24 cellular contexts compared by ENCODE assay signal in genomic region chr12:18919826-18920511, GRCh38.
DNase-seq lines count a peak whose midpoint lies in the region; ATAC-seq, FAIRE-seq and TF ChIP-seq lines count a peak whose summit lies in the region.
"Had no signal": no experiment of that assay in that cellular context is flagged by ENCODE, and none has a peak within 500 bp of the region (broad histone marks: within the 10 kb centered on the region; RNA-seq: fewer than 3 reads in every experiment).

No MANE protein-coding gene starts in this region.

- POLR2A ChIA-PET in HepG2 (lab: Yijun Ruan, JAX) = no interaction called here
- POLR2A ChIA-PET in activated CD8-positive, alpha-beta T cell treated with anti-CD3 and anti-CD28 coated beads for 36 hours (lab: Charles Lee) = no interaction called here

- no peak for FAIRE-seq in HepG2 (lab: Jason Lieb, UNC)
- FAIRE-seq: GM18507, GM19239, H54 had no signal

- H2AFZ ChIP-seq in HepG2 (ENCODE audit: low read length) = no peak overlapping the region

- no peak overlapping the region for H3K9ac ChIP-seq in HepG2 (ENCODE audit: insufficient read depth, low read depth, low read length)
- H3K9ac ChIP-seq: BLaER1 had no signal

- TF ChIP-seq EP300 in HepG2 (IDR thresholded peaks at IDR 0.05; ENCODE audit: low read depth in 2 of 2, low read length in 2 of 2) (no peak), HepG2 (CRISPR knock-in tag; IDR thresholded peaks at IDR 0.05; ENCODE audit: borderline replicate concordance) (no peak)

- H3K4me2 ChIP-seq in HepG2 (ENCODE audit: low read depth, low read length) = no peak overlapping the region
- H3K4me2 ChIP-seq: BLaER1 had no signal

- CTCF ChIA-PET in HepG2 (lab: Yijun Ruan, JAX; ENCODE audit: low intra/inter-chr PET ratio, low total read pairs) = no interaction called here
- CTCF ChIA-PET in activated CD8-positive, alpha-beta T cell treated with anti-CD3 and anti-CD28 coated beads for 36 hours (lab: Charles Lee) = no interaction called here

- H3K27me3 Mint-ChIP-seq in activated CD8-positive, alpha-beta T cell treated with anti-CD3 and anti-CD28 coated beads for 36 hours = no peaks in the 10 kb centered on the region
- H3K27me3 Mint-ChIP-seq in activated T-cell treated with anti-CD3 and anti-CD28 coated beads, Interleukin-2, amount 50 U/mL, for 24 hours = peaks cover 4% of the 10 kb centered on the region
- H3K27me3 Mint-ChIP-seq: CD4-positive, alpha-beta T cell had no signal

- H3K4me3 ChIP-seq in HepG2 (replicated peaks in 1 of 3; ENCODE audit: insufficient read depth in 1 of 3, low read depth in 2 of 3, low read length in 3 of 3) = no peak overlapping the region
- H3K4me3 ChIP-seq: BLaER1 had no signal

- H3K79me2 ChIP-seq in HepG2 (ENCODE audit: insufficient read depth, low read length) = no peaks in the 10 kb centered on the region

- BruUV-seq in HepG2 (replicated peaks; lab: Mats Ljungman, UMichigan) = no TSS peak

- H3K36me3 Mint-ChIP-seq in activated CD8-positive, alpha-beta T cell treated with anti-CD3 and anti-CD28 coated beads for 36 hours (ENCODE audit: low read depth) = no peaks in the 10 kb centered on the region
- H3K36me3 Mint-ChIP-seq in activated T-cell treated with anti-CD3 and anti-CD28 coated beads, Interleukin-2, amount 50 U/mL, for 24 hours (ENCODE audit: low read depth) = no peaks in the 10 kb centered on the region

- H3K4me3 Mint-ChIP-seq in activated CD8-positive, alpha-beta T cell treated with anti-CD3 and anti-CD28 coated beads for 36 hours = no peak overlapping the region
- H3K4me3 Mint-ChIP-seq in activated T-cell treated with anti-CD3 and anti-CD28 coated beads, Interleukin-2, amount 50 U/mL, for 24 hours = no peak overlapping the region
- H3K4me3 Mint-ChIP-seq: CD4-positive, alpha-beta T cell had no signal

- H3K9me3 Mint-ChIP-seq in activated CD8-positive, alpha-beta T cell treated with anti-CD3 and anti-CD28 coated beads for 36 hours = peaks cover 2% of the 10 kb centered on the region
- no peaks in the 10 kb centered on the region for H3K9me3 Mint-ChIP-seq in activated T-cell treated with anti-CD3 and anti-CD28 coated beads, Interleukin-2, amount 50 U/mL, for 24 hours
- H3K9me3 Mint-ChIP-seq: CD4-positive, alpha-beta T cell had no signal

- DNase-seq in HuH-7 (ENCODE audit: low spot score) = peak; percentile 24
- peak; percentile 43 for DNase-seq in SW480 (ENCODE audit: low spot score)
- DNase-seq in HepG2 (ENCODE audit: low spot score) = no peak
- DNase-seq in NCI-H1694 (lab: John Stamatoyannopoulos, UW) = no peak
- DNase-seq in activated CD8-positive, alpha-beta T cell treated with anti-CD3 and anti-CD28 coated beads for 36 hours = no peak
- DNase-seq in left cardiac atrium = no peak
- DNase-seq in activated T-cell treated with anti-CD3 and anti-CD28 coated beads, Interleukin-2, amount 50 U/mL, for 24 hours = no peak
- DNase-seq: ACHN; CD4-positive, alpha-beta T cell; COR-L47; DMS153; GDM1; KBM-7; NCI-H1105 treated with DMSO at 0.1 percent for 48 hours; NCI-H2081; NCI-H2171; NCI-H345; NCI-H774; OCI-M1 had no signal

- in situ Hi-C loops in HepG2 (cut with HindIII; ENCODE audit: extremely low pct_ligation_motif_present, low pct_unique_long_range_greater_than_20kb) = no loop called here

- no peak for TF ChIP-seq RAD21 in HepG2 (CRISPR knock-in tag; IDR thresholded peaks at IDR 0.05)

- no peaks in the 10 kb centered on the region for H3K9me3 ChIP-seq in HepG2 (ENCODE audit: low read length)
- H3K9me3 ChIP-seq: BLaER1 had no signal

- H4K20me1 ChIP-seq in HepG2 (ENCODE audit: insufficient read depth, low read length) = no peaks in the 10 kb centered on the region
- H4K20me1 ChIP-seq: BLaER1 had no signal

- no peak for TF ChIP-seq CTCF in HepG2 (CRISPR knock-in tag; IDR thresholded peaks at IDR 0.05)
- no peak for TF ChIP-seq CTCF in activated CD8-positive, alpha-beta T cell treated with anti-CD3 and anti-CD28 coated beads for 36 hours (IDR thresholded peaks at IDR 0.05)

- H3K27me3 ChIP-seq in HepG2 (ENCODE audit: control insufficient read depth in 1 of 2, insufficient read depth in 2 of 2, low read length in 2 of 2) = no peaks in the 10 kb centered on the region; a peak in 1 of 5 replicates
- H3K27me3 ChIP-seq: BLaER1 had no signal

- no peak for TF ChIP-seq POLR2A in HepG2 (IDR thresholded peaks at IDR 0.05; ENCODE audit: insufficient read depth in 1 of 2, low read depth in 2 of 2, low read length in 2 of 2)

- no peaks in the 10 kb centered on the region for H3K4me1 ChIP-seq in HepG2 (ENCODE audit: insufficient read depth, low read length)

- no peaks in the 10 kb centered on the region for H3K36me3 ChIP-seq in HepG2 (replicated peaks in 1 of 2; ENCODE audit: control insufficient read depth in 1 of 2, insufficient read depth in 2 of 2, low read length in 2 of 2)
- H3K36me3 ChIP-seq: BLaER1 had no signal

- WGBS in HepG2 (ENCODE audit: low lambda C conversion rate) = 31% methylated on average over 1 of the region's 1 CpG

- H3K27ac Mint-ChIP-seq in activated CD8-positive, alpha-beta T cell treated with anti-CD3 and anti-CD28 coated beads for 36 hours = no peak overlapping the region
- H3K27ac Mint-ChIP-seq in activated T-cell treated with anti-CD3 and anti-CD28 coated beads, Interleukin-2, amount 50 U/mL, for 24 hours = no peak overlapping the region
- H3K27ac Mint-ChIP-seq: CD4-positive, alpha-beta T cell had no signal

- H3K4me1 Mint-ChIP-seq in activated CD8-positive, alpha-beta T cell treated with anti-CD3 and anti-CD28 coated beads for 36 hours (ENCODE audit: low read depth) = no peaks in the 10 kb centered on the region
- H3K4me1 Mint-ChIP-seq in activated T-cell treated with anti-CD3 and anti-CD28 coated beads, Interleukin-2, amount 50 U/mL, for 24 hours (ENCODE audit: low read depth) = no peaks in the 10 kb centered on the region

- intact Hi-C loops in HepG2 (cut with micrococcal nuclease; ENCODE audit: unreplicated experiment) = loop anchor here (10.0 kb wide), 1 partner anchor 205 kb away; the partner anchor contains the start of gene PLEKHA5
- intact Hi-C loops in activated CD8-positive, alpha-beta T cell treated with anti-CD3 and anti-CD28 coated beads for 36 hours (cut with micrococcal nuclease) = no loop called here
- intact Hi-C loops in left cardiac atrium (cut with DNase I) = no loop called here

- ATAC-seq in HepG2 (peak; percentile 49; the same call in 1 of the 3 replicates), left cardiac atrium (no peak)
- no peak for ATAC-seq in activated CD8-positive, alpha-beta T cell treated with anti-CD3 and anti-CD28 coated beads for 36 hours
- ATAC-seq: Right ventricle myocardium inferior had no signal

- no peak overlapping the region for H3K27ac ChIP-seq in HepG2 (ENCODE audit: extremely low read length, insufficient read depth, low read length)
- H3K27ac ChIP-seq: BLaER1 had no signal

TF ChIP-seq in HepG2, 621 proteins besides CTCF, POLR2A, EP300 and RAD21 (continues in another document):
- TF ChIP-seq CERS6 (CRISPR knock-in tag; IDR thresholded peaks at IDR 0.05) (no peak), KMT2A (CRISPR knock-in tag; IDR thresholded peaks at IDR 0.05) (no peak), MED13 (CRISPR knock-in tag; IDR thresholded peaks at IDR 0.05) (no peak), ZNF326 (CRISPR knock-in tag; IDR thresholded peaks at IDR 0.05; ENCODE audit: borderline replicate concordance) (no peak), SIX1 (CRISPR knock-in tag; IDR thresholded peaks at IDR 0.05; ENCODE audit: borderline replicate concordance) (no peak), SMARCC2 (IDR thresholded peaks at IDR 0.05) (no peak), ZNF784 (CRISPR knock-in tag; IDR thresholded peaks at IDR 0.05; ENCODE audit: borderline replicate concordance) (no peak), ISL2 (CRISPR knock-in tag; IDR thresholded peaks at IDR 0.05) (no peak), ZNF460 (CRISPR knock-in tag; IDR thresholded peaks at IDR 0.05; ENCODE audit: borderline replicate concordance) (no peak), HOMEZ (CRISPR knock-in tag; IDR thresholded peaks at IDR 0.05; ENCODE audit: low read depth) (no peak)

Comparison
In these comparisons a context has a peak if more than half of its experiments do, and no peak if none do; other contexts are left out.
1. DNase-seq: peak in HuH-7 (single experiment) and SW480 (single experiment); none in HepG2 (single experiment), NCI-H1694 (single experiment), activated CD8-positive, alpha-beta T cell treated with anti-CD3 and anti-CD28 coated beads for 36 hours (single experiment), left cardiac atrium (single experiment) and activated T-cell treated with anti-CD3 and anti-CD28 coated beads, Interleukin-2, amount 50 U/mL, for 24 hours (single experiment).